ENCODE assay signal across 12 cellular contexts in genomic region chr6:44117397-44118128, GRCh38. TPM values are rescaled to one million over a fixed set of nuclear protein-coding genes. Genes with fewer than 3 reads are reported as not detected.
DNase-seq lines count a peak whose midpoint lies in the region; ATAC-seq, FAIRE-seq and TF ChIP-seq lines count a peak whose summit lies in the region.
"Had no signal": no experiment of that assay in that cellular context is flagged by ENCODE, and none has a peak within 500 bp of the region (broad histone marks: within the 10 kb centered on the region; RNA-seq: fewer than 3 reads in every experiment).

No MANE protein-coding gene starts in this region.

- no peaks in the 10 kb centered on the region for H3K9me2 ChIP-seq in GM23248 (ENCODE audit: insufficient read depth)

- H3K27me3 ChIP-seq in GM23248 (replicated peaks; ENCODE audit: insufficient read depth) (no peaks in the 10 kb centered on the region), SJSA1 (replicated peaks) (no peaks in the 10 kb centered on the region), smooth muscle cell (ENCODE audit: low read depth) (no peaks in the 10 kb centered on the region)

- in situ Hi-C loops in GM23248 (cut with MboI): no loop called here

- WGBS in GM23248 (ENCODE audit: low coverage in 1 of 2, low lambda C conversion rate in 2 of 2, missing lambda C conversion rate in 2 of 2), 2 experiments: 80% methylated on average over 6 of the region's 6 CpGs
- WGBS in smooth muscle cell (ENCODE audit: low lambda C conversion rate): 68% methylated on average over 6 of the region's 6 CpGs

- H3K79me2 ChIP-seq in GM23248 (ENCODE audit: insufficient read depth) (peaks cover 93% of the 10 kb centered on the region), smooth muscle cell (ENCODE audit: low read depth) (peaks cover 57% of the 10 kb centered on the region)

- H3K9me3 ChIP-seq in GM23248 (ENCODE audit: low read depth): no peaks in the 10 kb centered on the region
- no peaks in the 10 kb centered on the region for H3K9me3 ChIP-seq in SJSA1 (replicated peaks)
- H3K9me3 ChIP-seq in smooth muscle cell (replicated peaks; ENCODE audit: low read depth): no peaks in the 10 kb centered on the region

- no peak for ATAC-seq in HG02970 (IDR thresholded peaks at IDR 0.05; ENCODE audit: low FRiP score, unreplicated experiment)

- H3K4me3 ChIP-seq in GM23248 (peak overlapping the region; percentile 49), SJSA1 (no peak overlapping the region), smooth muscle cell (no peak overlapping the region)
- H3K4me3 ChIP-seq: coronary artery had no signal

- H3K9ac ChIP-seq in GM23248 (peak overlapping the region; percentile 78; the same call in 1 of the 2 replicates), smooth muscle cell (ENCODE audit: low read depth) (peak overlapping the region; percentile 66)

- H3K4me2 ChIP-seq in GM23248 (ENCODE audit: unreplicated experiment): peak overlapping the region; percentile 78
- peak overlapping the region; percentile 76 for H3K4me2 ChIP-seq in smooth muscle cell

- H3K27ac ChIP-seq in GM23248 (peak overlapping the region; percentile 92), SJSA1 (0 out of 2 replicates have a peak overlapping the region, but pooled peaks have one; percentile 30), smooth muscle cell (ENCODE audit: low read depth) (peak overlapping the region; percentile 97)
- H3K27ac ChIP-seq: coronary artery had no signal

- DNase-seq in GM23248: peak; percentile 26
- no peak for DNase-seq in SJSA1 (ENCODE audit: low read depth in 1 of 2, low spot score in 2 of 2)
- peak; percentile 49 for DNase-seq in kidney glomerular epithelial cell (lab: John Stamatoyannopoulos, UW)
- no peak for DNase-seq in smooth muscle cell (lab: John Stamatoyannopoulos, UW; ENCODE audit: unreplicated experiment)
- no peak for DNase-seq in amygdala (lab: John Stamatoyannopoulos, UW)
- no peak for DNase-seq in D721Med (ENCODE audit: insufficient read length, low spot score)
- no peak for DNase-seq in NCI-H345 treated with DMSO at 0.1 percent for 48 hours (lab: John Stamatoyannopoulos, UW; ENCODE audit: unreplicated experiment)
- DNase-seq: activated CD4-positive, CD25-positive, alpha-beta regulatory T cell treated with anti-CD3 and anti-CD28 coated beads, Interleukin-2, amount 50 U/mL, for 72 hours; Right ventricle myocardium superior had no signal

- H3K36me3 ChIP-seq in GM23248 (ENCODE audit: low read depth): peaks cover 16% of the 10 kb centered on the region
- H3K36me3 ChIP-seq in SJSA1: peaks cover 43% of the 10 kb centered on the region
- H3K36me3 ChIP-seq in smooth muscle cell (ENCODE audit: low read depth): no peaks in the 10 kb centered on the region

- TF ChIP-seq CTCF in smooth muscle cell (IDR thresholded peaks at IDR 0.05; ENCODE audit: borderline replicate concordance, insufficient read depth, poor library complexity, severe bottlenecking) (no peak), D721Med (IDR thresholded peaks at IDR 0.05; ENCODE audit: insufficient read depth, missing control alignments) (no peak)

- peaks cover 70% of the 10 kb centered on the region for H3K4me1 ChIP-seq in GM23248 (ENCODE audit: insufficient read depth)
- H3K4me1 ChIP-seq in SJSA1 (replicated peaks): peaks cover 30% of the 10 kb centered on the region
- peaks cover 30% of the 10 kb centered on the region for H3K4me1 ChIP-seq in smooth muscle cell (ENCODE audit: low read depth)

- no peak for FAIRE-seq in D721Med (lab: Jason Lieb, UNC)
- FAIRE-seq: G401.6 had no signal

- H4K20me1 ChIP-seq in GM23248 (ENCODE audit: insufficient read depth): 0 out of 2 replicates have a peak, but pooled peaks cover 3% of the 10 kb centered on the region
- H4K20me1 ChIP-seq in smooth muscle cell (ENCODE audit: low read depth): peaks cover 60% of the 10 kb centered on the region

- H2AFZ ChIP-seq in GM23248 (no peak overlapping the region), smooth muscle cell (ENCODE audit: low read depth) (no peak overlapping the region)

- peaks cover 40% of the 10 kb centered on the region for H3F3A ChIP-seq in GM23248 (ENCODE audit: insufficient read depth)
- peaks cover 18% of the 10 kb centered on the region for H3F3A ChIP-seq in smooth muscle cell (ENCODE audit: low read depth)

RNA-seq across cellular contexts. Expression of gene MRPL14, which starts 9.7 kb away (rescaled TPM):
- total RNA-seq in GM23248 (2014; rRNA removed; shearing (Covaris generic)): 47.6 and 64.7 TPM in 2 replicates
- 91.2 and 98.0 TPM in 2 replicates for polyA plus RNA-seq in GM23248 (2016; fragmentation: Nextera tagmentation; extraction: Ambion mirVana)
- total RNA-seq in SJSA1 (2014; rRNA removed; shearing (Covaris generic)): 67.0 and 69.4 TPM in 2 replicates
- total RNA-seq in smooth muscle cell: 29.2 and 53.4 TPM in 2 replicates
- polyA plus RNA-seq in smooth muscle cell: 97.9 and 99.5 TPM in 2 replicates

RNA-seq across cellular contexts. Expression of gene TMEM63B, which starts 9.8 kb away (rescaled TPM):
- total RNA-seq in GM23248 (2014; rRNA removed; shearing (Covaris generic)): 29.0 and 43.2 TPM in 2 replicates
- 14.1 and 14.3 TPM in 2 replicates for polyA plus RNA-seq in GM23248 (2016; fragmentation: Nextera tagmentation; extraction: Ambion mirVana)
- 7.1 and 12.7 TPM in 2 replicates for total RNA-seq in SJSA1 (2014; rRNA removed; shearing (Covaris generic))
- 16.0 and 21.2 TPM in 2 replicates for total RNA-seq in smooth muscle cell
- 10.8 and 15.8 TPM in 2 replicates for polyA plus RNA-seq in smooth muscle cell

RNA-seq across cellular contexts. Expression of gene CAPN11, which starts 41.1 kb away (rescaled TPM):
- total RNA-seq in GM23248 (2014; rRNA removed; shearing (Covaris generic)): under 0.01 TPM in 1 of 2 replicates, not detected in the other
- not detected in 2 replicates for polyA plus RNA-seq in GM23248 (2016; fragmentation: Nextera tagmentation; extraction: Ambion mirVana)
- total RNA-seq in SJSA1 (2014; rRNA removed; shearing (Covaris generic)): not detected in 2 replicates
- total RNA-seq in smooth muscle cell: not detected in 2 replicates
- polyA plus RNA-seq in smooth muscle cell: 0.31 TPM in 1 of 2 replicates, not detected in the other

Comparison
In these comparisons a context has a peak if more than half of its experiments do, and no peak if none do; other contexts are left out.
1. DNase-seq: peak in GM23248 (single experiment) and kidney glomerular epithelial cell (single experiment); none in SJSA1 (0 of 2), smooth muscle cell (single experiment), amygdala (0 of 56), D721Med (single experiment) and NCI-H345 treated with DMSO at 0.1 percent for 48 hours (single experiment).
2. H3K27ac ChIP-seq: peak in every context shown above with its lines; median percentile 97 in smooth muscle cell; 92 in GM23248; 30 in SJSA1.